ENCODE assay signal across 10 cellular contexts in the genomic region with DNA sequence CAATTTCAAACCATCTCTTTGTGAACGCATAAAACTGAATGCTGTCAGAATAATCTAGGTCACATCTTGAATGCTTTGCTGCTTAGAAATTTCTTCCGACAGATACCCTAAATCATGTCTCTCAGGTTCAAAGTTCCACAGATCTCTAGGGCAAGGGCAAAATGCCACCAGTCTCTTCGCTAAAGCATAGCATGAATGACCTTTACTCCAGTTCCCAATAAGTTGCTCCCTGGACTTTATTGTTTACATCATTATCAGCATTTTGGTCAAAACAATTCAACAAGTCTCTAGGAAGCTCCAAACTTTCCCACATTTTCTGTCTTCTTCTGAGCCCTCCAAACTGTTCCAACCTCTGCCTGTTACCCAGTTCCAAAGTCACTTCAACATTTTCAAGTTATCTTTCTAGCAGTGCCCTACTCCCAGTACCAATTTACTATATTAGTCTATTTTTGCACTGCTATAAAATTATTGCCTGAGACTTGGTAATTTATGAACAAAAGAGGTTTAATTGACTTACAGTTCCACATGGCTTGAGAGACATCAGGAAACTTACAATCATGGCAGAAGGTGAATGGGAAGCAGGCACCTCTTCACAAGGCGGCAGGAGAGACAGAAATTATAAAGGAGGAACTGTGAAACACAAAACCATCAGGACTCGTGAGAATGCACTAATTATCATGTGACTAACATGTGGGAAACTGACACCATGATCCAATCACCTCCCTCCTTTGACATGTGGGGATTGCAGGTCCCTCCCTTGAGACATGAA.
"Had no signal": no experiment of that assay in that cellular context is flagged by ENCODE, and none has a peak within 500 bp of the region (broad histone marks: within the 10 kb centered on the region; RNA-seq: fewer than 3 reads in every experiment).

No MANE protein-coding gene starts in this region.

- DNase-seq: H9, HCEC 1CT, HFFc6, IMR-90, KG1 had no signal

- H3K4me2 ChIP-seq: GM23338 had no signal

- H3K4me3 ChIP-seq: GM23338, K562 had no signal

- ATAC-seq: GM23338, K562 had no signal

- FAIRE-seq: H1, H54, K562 had no signal

- H3K27ac ChIP-seq: HL-60 had no signal

- H2AFZ ChIP-seq: GM23338 had no signal
